In genomic region chr1:1658583-1659549, GRCh38 we compare ENCODE assay signal across 8 cellular contexts. TPM values are rescaled to one million over a fixed set of nuclear protein-coding genes. Genes with fewer than 3 reads are reported as not detected.
DNase-seq lines count a peak whose midpoint lies in the region; ATAC-seq and TF ChIP-seq lines count a peak whose summit lies in the region.
"Not testable (repeated sequence)": the region's sequence is repeated elsewhere in the genome, so short reads cannot be mapped to it uniquely, and the experiment has no call there.

CDK11B (minus strand) TSS chr1:1659004; CDS start chr1:1657485, 1,519 bp downstream.

- peak; percentile 26 for TF ChIP-seq POLR2A in GM18505 (IDR thresholded peaks at IDR 0.05; ENCODE audit: borderline replicate concordance, extremely low read depth, insufficient read depth, insufficient read length)

- H3K27me3 Mint-ChIP-seq in T-helper 2 cell treated with Interferon-gamma antibody and Interleukin-4, amounts not matched to agents 5 μg/mL and 100 μg/mL, for 36 hours (ENCODE audit: low read depth): not testable (repeated sequence)

- H3K27ac ChIP-seq in ascending aorta (peak within 1 kb of the TSS; percentile 96 to 99), right cardiac atrium (ENCODE audit: low read length) (peak within 1 kb of the TSS; percentile 90), rectal smooth muscle tissue (ENCODE audit: low read depth, low read length) (peak within 1 kb of the TSS; percentile 98), aorta (ENCODE audit: low read depth in 1 of 2, low read length in 2 of 2) (peak within 1 kb of the TSS; percentile 19 to 90)

- not testable (repeated sequence) for H3K4me1 Mint-ChIP-seq in T-helper 2 cell treated with Interferon-gamma antibody and Interleukin-4, amounts not matched to agents 5 μg/mL and 100 μg/mL, for 36 hours (ENCODE audit: low read depth)

- not testable (repeated sequence) for H3K27me3 ChIP-seq in ascending aorta; right cardiac atrium (ENCODE audit: control insufficient read depth, insufficient read depth); rectal smooth muscle tissue (ENCODE audit: control insufficient read depth, insufficient read depth, low read length); aorta (ENCODE audit: control insufficient read depth in 1 of 2, insufficient read depth in 2 of 2, low read length in 1 of 2)

- H3K4me1 ChIP-seq in ascending aorta: peaks cover 0 to 14% of the 10 kb centered on the region in 2 donors
- H3K4me1 ChIP-seq in right cardiac atrium (ENCODE audit: control insufficient read depth, insufficient read depth, low read length); rectal smooth muscle tissue (ENCODE audit: control insufficient read depth, insufficient read depth, low read length); aorta (ENCODE audit: control insufficient read depth in 1 of 2, insufficient read depth in 2 of 2, low read length in 2 of 2): not testable (repeated sequence)

- DNase-seq in NCI-H1930 (lab: John Stamatoyannopoulos, UW): peak; percentile 96 to 98
- DNase-seq in T-helper 2 cell treated with Interferon-gamma antibody and Interleukin-4, amounts not matched to agents 5 μg/mL and 100 μg/mL, for 36 hours (ENCODE audit: low spot score): peak; percentile 96
- peak; percentile 95 to 97 for DNase-seq in ascending aorta (ENCODE audit: low spot score in 2 of 2)
- peak; percentile 96 to 98 (median 97) for DNase-seq in right cardiac atrium
- peak; percentile 96 to 98 for DNase-seq in aorta

- H3K9me3 ChIP-seq in ascending aorta; right cardiac atrium (ENCODE audit: control insufficient read depth, low read length); aorta (ENCODE audit: control insufficient read depth, low read length): not testable (repeated sequence)

- H3K4me3 ChIP-seq in ascending aorta: peak within 1 kb of the TSS; percentile 75 to 80
- peak within 1 kb of the TSS; percentile 73 for H3K4me3 ChIP-seq in right cardiac atrium (ENCODE audit: low read length)
- H3K4me3 ChIP-seq in rectal smooth muscle tissue (ENCODE audit: low read length): peak within 1 kb of the TSS; percentile 68
- H3K4me3 ChIP-seq in aorta (ENCODE audit: low read length in 2 of 2): peak within 1 kb of the TSS; percentile 65 to 88

- intact Hi-C loops in ascending aorta (cut with DNase I): loop anchor here (2.0 to 5.0 kb wide), 2 partner anchors 28 to 42 kb away; partner anchors contain the start of gene MIB2
- intact Hi-C loops in right cardiac atrium (cut with DNase I); aorta (cut with DNase I): not testable (repeated sequence)

- H3K4me3 Mint-ChIP-seq in T-helper 2 cell treated with Interferon-gamma antibody and Interleukin-4, amounts not matched to agents 5 μg/mL and 100 μg/mL, for 36 hours: peak within 1 kb of the TSS; percentile 94

- ATAC-seq in GM18505 (IDR thresholded peaks at IDR 0.05; ENCODE audit: unreplicated experiment): peak; percentile 82
- peak; percentile 83 for ATAC-seq in HG02973 (IDR thresholded peaks at IDR 0.05; ENCODE audit: unreplicated experiment)
- peak; percentile 89 to 96 for ATAC-seq in right cardiac atrium
- ATAC-seq in aorta (ENCODE audit: low FRiP score): peak; percentile 95

- peak within 1 kb of the TSS; percentile 80 for H3K9ac ChIP-seq in rectal smooth muscle tissue (ENCODE audit: low read length)

- under 1% methylated on average over 67 of the region's 96 CpGs for WGBS in right cardiac atrium
- 0% methylated on average over 63 to 73 of the region's 96 CpGs for WGBS in aorta, 2 donors

- H3K36me3 Mint-ChIP-seq in T-helper 2 cell treated with Interferon-gamma antibody and Interleukin-4, amounts not matched to agents 5 μg/mL and 100 μg/mL, for 36 hours (ENCODE audit: low read depth): peaks cover 13% of the 10 kb centered on the region

- H3K27ac Mint-ChIP-seq in T-helper 2 cell treated with Interferon-gamma antibody and Interleukin-4, amounts not matched to agents 5 μg/mL and 100 μg/mL, for 36 hours: peak within 1 kb of the TSS; percentile 99

- H3K36me3 ChIP-seq in ascending aorta: peaks cover 29 to 32% of the 10 kb centered on the region in 2 donors
- H3K36me3 ChIP-seq in rectal smooth muscle tissue (ENCODE audit: control insufficient read depth, insufficient read depth, low read length); aorta (ENCODE audit: control insufficient read depth in 1 of 2, insufficient read depth in 2 of 2, low read length in 1 of 2): not testable (repeated sequence)

- H3K9me3 Mint-ChIP-seq in T-helper 2 cell treated with Interferon-gamma antibody and Interleukin-4, amounts not matched to agents 5 μg/mL and 100 μg/mL, for 36 hours: not testable (repeated sequence)

- TF ChIP-seq CTCF in ascending aorta (IDR thresholded peaks at IDR 0.05): peak in 2 of 3 experiments; percentile 18 to 22

RNA-seq across cellular contexts. Expression of gene CDK11B, which starts in this region (rescaled TPM):
- total RNA-seq in ascending aorta (24.8 TPM), right cardiac atrium (10 to 100 TPM; 18.8 to 20.6 (median 19.7) TPM), aorta (10 to 100 TPM; 25.2 to 27.0 TPM)
- polyA plus RNA-seq in right cardiac atrium (27.0 TPM), aorta (10 to 100 TPM; 42.3 to 44.7 TPM)

Comparison
In these comparisons a context has a peak if more than half of its experiments do, and no peak if none do; other contexts are left out.
1. Peak in every context shown above with its lines: DNase-seq, ATAC-seq, H3K4me3 ChIP-seq and H3K27ac ChIP-seq.